Comparison of ENCODE assay signal across 19 cellular contexts in genomic region chr12:39329876-39330275, GRCh38.
DNase-seq lines count a peak whose midpoint lies in the region; ATAC-seq and TF ChIP-seq lines count a peak whose summit lies in the region.
"Had no signal": no experiment of that assay in that cellular context is flagged by ENCODE, and none has a peak within 500 bp of the region (broad histone marks: within the 10 kb centered on the region; RNA-seq: fewer than 3 reads in every experiment).

No MANE protein-coding gene starts in this region.

- intact Hi-C loops in natural killer cell (cut with micrococcal nuclease) = loop anchor here (5.0 kb wide), 1 partner anchor 42 kb away; no protein-coding TSS in a partner anchor

- peaks cover 0 to 3% of the 10 kb centered on the region in 2 donors for H3K9me3 Mint-ChIP-seq in natural killer cell
- H3K9me3 Mint-ChIP-seq in natural killer cell treated with Interleukin-12 subunit alpha and Interleukin-12 subunit beta and Interleukin-15 and Interleukin-18, amount 100 ng/mL, for 72 hours = no peaks in the 10 kb centered on the region
- H3K9me3 Mint-ChIP-seq in central memory CD8-positive, alpha-beta T cell = no peaks in the 10 kb centered on the region
- H3K9me3 Mint-ChIP-seq: CD4-positive, alpha-beta T cell; CD8-positive, alpha-beta T cell had no signal

- no peaks in the 10 kb centered on the region for H3K27me3 Mint-ChIP-seq in natural killer cell (ENCODE audit: low read depth in 2 of 2)
- H3K27me3 Mint-ChIP-seq in natural killer cell treated with Interleukin-12 subunit alpha and Interleukin-12 subunit beta and Interleukin-15 and Interleukin-18, amount 100 ng/mL, for 72 hours = no peaks in the 10 kb centered on the region
- H3K27me3 Mint-ChIP-seq in central memory CD8-positive, alpha-beta T cell = no peaks in the 10 kb centered on the region
- H3K27me3 Mint-ChIP-seq: B cell; CD4-positive, alpha-beta T cell had no signal

- H3K36me3 Mint-ChIP-seq in natural killer cell = no peaks in the 10 kb centered on the region
- peaks cover 19% of the 10 kb centered on the region for H3K36me3 Mint-ChIP-seq in natural killer cell treated with Interleukin-12 subunit alpha and Interleukin-12 subunit beta and Interleukin-15 and Interleukin-18, amount 100 ng/mL, for 72 hours
- peaks cover 13% of the 10 kb centered on the region for H3K36me3 Mint-ChIP-seq in central memory CD8-positive, alpha-beta T cell (ENCODE audit: insufficient read depth)

- no peak overlapping the region for H3K27ac Mint-ChIP-seq in natural killer cell
- H3K27ac Mint-ChIP-seq in natural killer cell treated with Interleukin-12 subunit alpha and Interleukin-12 subunit beta and Interleukin-15 and Interleukin-18, amount 100 ng/mL, for 72 hours = no peak overlapping the region
- H3K27ac Mint-ChIP-seq in central memory CD8-positive, alpha-beta T cell (ENCODE audit: low read depth) = peak overlapping the region; percentile 85
- H3K27ac Mint-ChIP-seq: B cell; CD4-positive, alpha-beta T cell; CD8-positive, alpha-beta T cell had no signal

- ATAC-seq in natural killer cell (no peak), HG03439 (IDR thresholded peaks at IDR 0.05; ENCODE audit: unreplicated experiment) (no peak)
- ATAC-seq in natural killer cell treated with Interleukin-12 subunit alpha and Interleukin-12 subunit beta and Interleukin-15 and Interleukin-18, amount 100 ng/mL, for 72 hours = no peak
- no peak for ATAC-seq in central memory CD8-positive, alpha-beta T cell (replicated peaks; ENCODE audit: extremely low read depth, poor library complexity, severe bottlenecking)
- ATAC-seq: A549; CD8-positive, alpha-beta T cell; GM12878 had no signal

- H3K4me3 Mint-ChIP-seq in natural killer cell = peak overlapping the region; percentile 28
- H3K4me3 Mint-ChIP-seq in natural killer cell treated with Interleukin-12 subunit alpha and Interleukin-12 subunit beta and Interleukin-15 and Interleukin-18, amount 100 ng/mL, for 72 hours = no peak overlapping the region
- peak overlapping the region; percentile 44 for H3K4me3 Mint-ChIP-seq in central memory CD8-positive, alpha-beta T cell
- H3K4me3 Mint-ChIP-seq: B cell; CD4-positive, alpha-beta T cell; CD8-positive, alpha-beta T cell had no signal

- TF ChIP-seq CTCF in natural killer cell (IDR thresholded peaks at IDR 0.05) = no peak

- H3K4me1 Mint-ChIP-seq in natural killer cell = peaks cover 20 to 29% of the 10 kb centered on the region in 2 donors
- peaks cover 18% of the 10 kb centered on the region in 2 donors for H3K4me1 Mint-ChIP-seq in natural killer cell treated with Interleukin-12 subunit alpha and Interleukin-12 subunit beta and Interleukin-15 and Interleukin-18, amount 100 ng/mL, for 72 hours (ENCODE audit: low read depth in 2 of 2)
- peaks cover 28% of the 10 kb centered on the region for H3K4me1 Mint-ChIP-seq in central memory CD8-positive, alpha-beta T cell
- H3K4me1 Mint-ChIP-seq: B cell had no signal

- DNase-seq in natural killer cell = no peak
- DNase-seq in natural killer cell treated with Interleukin-12 subunit alpha and Interleukin-12 subunit beta and Interleukin-15 and Interleukin-18, amount 100 ng/mL, for 72 hours (ENCODE audit: low spot score) = no peak
- DNase-seq in central memory CD8-positive, alpha-beta T cell (ENCODE audit: low spot score in 2 of 2) = no peak
- DNase-seq in activated naive CD4-positive, alpha-beta T cell treated with anti-CD3 and anti-CD28 coated beads, Interleukin-2, amount 50 U/mL, for 16 hours = no peak
- DNase-seq: AML-193; CD4-positive, alpha-beta T cell; CD8-positive, alpha-beta T cell; COR-L47; DMS 273 treated with DMSO at 0.1 percent for 48 hours; DMS153; DMS53; DMS79; DND-41; EL; GDM1 had no signal
